ENCODE assay signal across 9 cellular contexts in the genomic region with DNA sequence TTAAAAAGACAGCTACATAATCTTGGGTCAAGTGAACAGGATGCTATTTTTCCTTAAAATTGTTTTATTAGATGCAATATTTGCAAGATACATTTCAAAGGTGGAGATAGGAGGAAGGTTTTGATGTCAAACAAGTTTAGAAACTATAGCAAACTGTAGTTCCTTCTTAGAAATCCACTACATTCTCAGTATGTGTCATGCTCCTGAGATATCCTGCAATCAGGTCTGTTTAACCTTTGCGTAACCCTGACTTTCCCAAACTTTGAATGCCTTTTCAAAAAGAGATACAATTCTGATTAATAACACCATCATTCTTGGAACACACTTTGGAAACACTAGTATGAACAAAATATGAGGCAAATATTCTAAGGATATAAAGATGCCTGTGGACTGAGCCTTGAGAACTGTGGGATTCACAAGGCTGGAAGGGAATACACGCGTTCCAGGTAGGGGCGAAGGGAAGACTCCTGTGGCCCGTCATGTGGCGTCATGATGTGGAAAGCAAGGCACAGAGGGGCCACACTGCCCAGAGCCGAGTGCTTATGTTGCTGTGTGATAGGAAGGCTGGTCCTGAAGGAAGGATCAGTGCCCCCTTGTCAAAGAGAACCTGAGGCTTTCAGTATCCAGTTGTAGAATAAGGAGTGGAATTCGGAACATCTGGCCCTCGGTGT. TPM values are rescaled to one million over a fixed set of nuclear protein-coding genes. Genes with fewer than 3 reads are reported as not detected.
DNase-seq lines count a peak whose midpoint lies in the region; TF ChIP-seq lines count a peak whose summit lies in the region.
"Had no signal": no experiment of that assay in that cellular context is flagged by ENCODE, and none has a peak within 500 bp of the region (broad histone marks: within the 10 kb centered on the region; RNA-seq: fewer than 3 reads in every experiment).

No MANE protein-coding gene starts in this region.

- no peak overlapping the region for H3K9ac ChIP-seq in parathyroid adenoma

- intact Hi-C loops in Calu3 (cut with micrococcal nuclease; ENCODE audit: unreplicated experiment): loop anchor here (1.0 to 5.0 kb wide), 8 partner anchors 46 to 595 kb away; no protein-coding TSS in a partner anchor

- 47 to 56% methylated on average over 9 of the region's 9 CpGs for WGBS in esophagus, 2 donors

- H3K36me3 ChIP-seq in Peyer's patch: no peaks in the 10 kb centered on the region
- H3K36me3 ChIP-seq in esophagus (ENCODE audit: control insufficient read depth in 2 of 2, insufficient read depth in 2 of 2, low read length in 1 of 2): no peaks in the 10 kb centered on the region
- H3K36me3 ChIP-seq in parathyroid adenoma (ENCODE audit: control insufficient read depth, insufficient read depth, low read length): no peaks in the 10 kb centered on the region

- H3K4me1 ChIP-seq in Peyer's patch (peaks cover 0 to 7% (median 3%) of the 10 kb centered on the region in 4 donors), esophagus (ENCODE audit: control insufficient read depth in 2 of 2, insufficient read depth in 2 of 2, low read length in 1 of 2) (no peaks in the 10 kb centered on the region), parathyroid adenoma (peaks cover 5% of the 10 kb centered on the region)

- no peaks in the 10 kb centered on the region for H3K27me3 Mint-ChIP-seq in Calu3 (ENCODE audit: unreplicated experiment)
- H3K27me3 Mint-ChIP-seq: progenitor cell of endocrine pancreas had no signal

- peaks cover 14% of the 10 kb centered on the region for H3K36me3 Mint-ChIP-seq in Calu3 (ENCODE audit: insufficient read depth, unreplicated experiment)

- H3K27ac ChIP-seq in Peyer's patch (peak overlapping the region; percentile 40 to 84 (median 72)), esophagus (ENCODE audit: low read depth in 2 of 2, low read length in 1 of 2) (peak overlapping the region; percentile 45 to 98), parathyroid adenoma (no peak overlapping the region)

- TF ChIP-seq POLR2A in Peyer's patch (IDR thresholded peaks at IDR 0.05): no peak

- peak overlapping the region; percentile 83 for H2AFZ ChIP-seq in parathyroid adenoma

- peak overlapping the region; percentile 97 for H3K27ac Mint-ChIP-seq in Calu3 (ENCODE audit: unreplicated experiment)

- TF ChIP-seq CTCF in Calu3 (IDR thresholded peaks at IDR 0.05; ENCODE audit: unreplicated experiment) (no peak), Peyer's patch (IDR thresholded peaks at IDR 0.05) (no peak), parathyroid adenoma (IDR thresholded peaks at IDR 0.05) (no peak)

- CTCF ChIA-PET in Calu3 (lab: Charles Lee): interaction anchor here (0.5 to 2.8 kb wide), 19 partner anchors 9 to 595 kb away, joined by 3 to 25 read pairs (median 4); a partner anchor contains a TSS

- H3K9me3 ChIP-seq in Peyer's patch (no peaks in the 10 kb centered on the region), esophagus (ENCODE audit: control insufficient read depth in 2 of 2, insufficient read depth in 1 of 2, low read depth in 1 of 2, low read length in 1 of 2) (no peaks in the 10 kb centered on the region), parathyroid adenoma (ENCODE audit: control insufficient read depth, low read length) (no peaks in the 10 kb centered on the region)

- H3K27me3 ChIP-seq in Peyer's patch (no peaks in the 10 kb centered on the region), esophagus (ENCODE audit: control insufficient read depth in 1 of 2, insufficient read depth in 2 of 2, low read length in 2 of 2) (no peaks in the 10 kb centered on the region), parathyroid adenoma (ENCODE audit: control insufficient read depth, insufficient read depth, low read length) (no peaks in the 10 kb centered on the region)

- no peaks in the 10 kb centered on the region for H3K9me3 Mint-ChIP-seq in Calu3 (ENCODE audit: low read depth, unreplicated experiment)

- H3K79me2 ChIP-seq in parathyroid adenoma: no peaks in the 10 kb centered on the region

- no peak overlapping the region for H3K4me2 ChIP-seq in parathyroid adenoma (ENCODE audit: low read length)

- BruUV-seq in Calu3 (replicated peaks; lab: Mats Ljungman, UMichigan): no TSS peak

- DNase-seq in Calu3 (no peak), Peyer's patch (no peak), NCI-H146 treated with DMSO at 0.1 percent for 48 hours (lab: John Stamatoyannopoulos, UW; ENCODE audit: unreplicated experiment) (no peak), AML-193 (lab: John Stamatoyannopoulos, UW) (no peak), DMS 273 (lab: John Stamatoyannopoulos, UW; ENCODE audit: unreplicated experiment) (no peak), kidney tubule cell (ENCODE audit: low spot score) (no peak)

- H3K4me1 Mint-ChIP-seq in Calu3 (ENCODE audit: low read depth, unreplicated experiment): peaks cover 87% of the 10 kb centered on the region

- H3K4me3 Mint-ChIP-seq in Calu3 (ENCODE audit: low read depth, unreplicated experiment): peak overlapping the region; percentile 51

- H3K4me3 ChIP-seq in Peyer's patch (no peak overlapping the region), esophagus (ENCODE audit: low read depth in 1 of 2, low read length in 2 of 2) (no peak overlapping the region), parathyroid adenoma (ENCODE audit: low read depth, low read length) (no peak overlapping the region)

RNA-seq across cellular contexts. Expression of a gene that starts 19.6 kb away (rescaled TPM):
- 38.1 and 39.6 TPM in 2 replicates for total RNA-seq in Calu3 (2022)
- total RNA-seq in Peyer's patch: 10 to 100 TPM; 19.3 to 52.0 (median 36.3) TPM
- polyA plus RNA-seq in esophagus: 10 to 100 TPM; 16.8 to 32.5 TPM
